Comparison of ENCODE assay signal across 24 cellular contexts in genomic region chr1:155889566-155889965, GRCh38. TPM values are rescaled to one million over a fixed set of nuclear protein-coding genes. Genes with fewer than 3 reads are reported as not detected.
"Had no signal": no experiment of that assay in that cellular context is flagged by ENCODE, and none has a peak within 500 bp of the region (broad histone marks: within the 10 kb centered on the region; RNA-seq: fewer than 3 reads in every experiment).

No MANE protein-coding gene starts in this region.

- H3K27me3 ChIP-seq: right lobe of liver, spleen had no signal

- H3K4me1 ChIP-seq: prostate gland, right lobe of liver had no signal

- H3K4me3 ChIP-seq: coronary artery, mucosa of descending colon, prostate gland, right lobe of liver, spleen had no signal

- H3K27ac ChIP-seq: prostate gland, right lobe of liver, spleen had no signal

- ATAC-seq: activated naive CD4-positive, alpha-beta T cell treated with anti-CD3 and anti-CD28 coated beads, Interleukin-2, amount 50 U/mL, for 72 hours; activated T-cell treated with anti-CD3 and anti-CD28 coated beads, Interleukin-2, amount 50 U/mL, for 4 hours; effector memory CD8-positive, alpha-beta T cell; left colon; mucosa of descending colon; natural killer cell; right lobe of liver had no signal

- H3K9me3 ChIP-seq: mucosa of descending colon, prostate gland, right lobe of liver, spleen had no signal

- H3K36me3 ChIP-seq: prostate gland, right lobe of liver had no signal

- DNase-seq: activated CD4-positive, alpha-beta memory T cell treated with anti-CD3 and anti-CD28 coated beads for 36 hours; activated CD4-positive, alpha-beta T cell treated with anti-CD3 and anti-CD28 coated beads for 1 hour; activated effector memory CD4-positive, alpha-beta T cell treated with anti-CD3 and anti-CD28 coated beads, Interleukin-2, amount 50 U/mL, for 16 hours; activated T-cell treated with anti-CD3 and anti-CD28 coated beads, Interleukin-2, amount 50 U/mL, for 4 hours; effector memory CD8-positive, alpha-beta T cell; glutamatergic neuron; immature natural killer cell; left colon; mammary epithelial cell; mucosa of descending colon; natural killer cell; nucleus accumbens; right lobe of liver; spleen; stimulated activated CD4-positive, alpha-beta T cell treated with anti-CD3 and anti-CD28 coated beads, Interleukin-2, amount 100 ng/mL, for 24 hours; stimulated activated naive CD4-positive, alpha-beta T cell; substantia nigra; T-helper 9 cell had no signal

RNA-seq across cellular contexts. Expression of gene RXFP4, which starts 51.9 kb away (rescaled TPM):
- total RNA-seq: activated CD4-positive, alpha-beta memory T cell treated with anti-CD3 and anti-CD28 coated beads for 36 hours; activated naive CD4-positive, alpha-beta T cell treated with anti-CD3 and anti-CD28 coated beads, Interleukin-2, amount 50 U/mL, for 72 hours; activated T-cell treated with anti-CD3 and anti-CD28 coated beads, Interleukin-2, amount 50 U/mL, for 4 hours; cardiac septum; epithelial cell of proximal tubule; fibroblast of villous mesenchyme; mammary epithelial cell; natural killer cell; prostate gland; right lobe of liver had no signal
